2 cellular contexts compared by ENCODE assay signal in genomic region chr3:196511108-196511507, GRCh38. TPM values are rescaled to one million over a fixed set of nuclear protein-coding genes. Genes with fewer than 3 reads are reported as not detected.
"Had no signal": no experiment of that assay in that cellular context is flagged by ENCODE, and none has a peak within 500 bp of the region (broad histone marks: within the 10 kb centered on the region; RNA-seq: fewer than 3 reads in every experiment).

No MANE protein-coding gene starts in this region.

RNA-seq across cellular contexts. Expression of gene SMCO1, which starts 4.0 kb away (rescaled TPM):
- total RNA-seq: G401, GM12878 had no signal
